8 cellular contexts compared by ENCODE assay signal in the genomic region with DNA sequence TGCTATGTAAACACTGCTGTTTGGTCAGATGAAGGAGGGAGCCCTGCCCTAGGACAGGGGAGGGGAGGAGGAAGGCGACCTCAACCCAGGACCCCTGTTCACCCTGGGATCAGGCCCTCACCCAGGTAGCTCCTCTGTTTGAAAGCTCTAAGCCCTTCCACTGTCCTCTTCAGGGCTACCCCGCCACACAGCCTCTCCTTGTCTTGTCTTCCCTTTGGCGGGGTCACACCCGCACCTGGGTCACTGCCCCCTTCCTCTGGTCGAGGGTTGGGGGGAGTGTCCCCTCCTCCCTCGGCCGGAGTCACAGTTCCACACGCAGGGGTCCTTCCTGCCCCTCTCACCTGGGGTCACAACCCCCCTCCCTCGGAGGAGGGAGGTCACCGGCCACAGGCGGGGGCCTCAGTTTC. TPM values are rescaled to one million over a fixed set of nuclear protein-coding genes. Genes with fewer than 3 reads are reported as not detected.
DNase-seq lines count a peak whose midpoint lies in the region; ATAC-seq and TF ChIP-seq lines count a peak whose summit lies in the region.

No MANE protein-coding gene starts in this region.

- in situ Hi-C loops in gastrocnemius medialis (cut with MboI; ENCODE audit: low sequenced_read_pairs in 4 of 4) (no loop called here), GM13976 (cut with MboI; ENCODE audit: low sequenced_read_pairs, unreplicated experiment) (no loop called here)

- H3K9me3 ChIP-seq in gastrocnemius medialis, result no peaks in the 10 kb centered on the region

- peak overlapping the region; percentile 85 to 96 for H3K4me3 ChIP-seq in foreskin fibroblast (ENCODE audit: low read depth in 1 of 2, low read length in 2 of 2)
- peak overlapping the region; percentile 80 to 97 (median 84) for H3K4me3 ChIP-seq in gastrocnemius medialis

- peak overlapping the region; percentile 81 for H3K4me3 Mint-ChIP-seq in activated CD4-positive, alpha-beta T cell treated with anti-CD3 and anti-CD28 coated beads, Interleukin-2, amount 10 ng/mL, durations not matched to agents 7 days and 5 days

- peak overlapping the region; percentile 89 for H3K27ac Mint-ChIP-seq in activated CD4-positive, alpha-beta T cell treated with anti-CD3 and anti-CD28 coated beads, Interleukin-2, amount 10 ng/mL, durations not matched to agents 7 days and 5 days

- no peak for DNase-seq in activated CD4-positive, alpha-beta T cell treated with anti-CD3 and anti-CD28 coated beads, Interleukin-2, amount 10 ng/mL, durations not matched to agents 7 days and 5 days
- no peak for DNase-seq in activated CD4-positive, alpha-beta T cell treated with anti-CD3 and anti-CD28 coated beads for 48 hours
- DNase-seq in foreskin fibroblast, result no peak
- no peak for DNase-seq in gastrocnemius medialis
- DNase-seq in GM13976 (ENCODE audit: low spot score), result no peak
- no peak for DNase-seq in ecto neural progenitor cell (ENCODE audit: low spot score)

- no peaks in the 10 kb centered on the region for H3K9me3 Mint-ChIP-seq in activated CD4-positive, alpha-beta T cell treated with anti-CD3 and anti-CD28 coated beads, Interleukin-2, amount 10 ng/mL, durations not matched to agents 7 days and 5 days

- no peaks in the 10 kb centered on the region for H3K27me3 Mint-ChIP-seq in activated CD4-positive, alpha-beta T cell treated with anti-CD3 and anti-CD28 coated beads, Interleukin-2, amount 10 ng/mL, durations not matched to agents 7 days and 5 days

- CTCF ChIA-PET in activated CD4-positive, alpha-beta T cell treated with anti-CD3 and anti-CD28 coated beads, Interleukin-2, amount 10 ng/mL, durations not matched to agents 7 days and 5 days (lab: Charles Lee), result interaction anchor here (0.6 to 2.9 kb wide), 3 partner anchors 11 to 163 kb away, joined by 3 to 14 read pairs (median 4); a partner anchor contains a TSS

- POLR2A ChIA-PET in activated CD4-positive, alpha-beta T cell treated with anti-CD3 and anti-CD28 coated beads, Interleukin-2, amount 10 ng/mL, durations not matched to agents 7 days and 5 days (lab: Charles Lee), result no interaction called here

- intact Hi-C loops in gastrocnemius medialis (cut with DNase I; ENCODE audit: low total_unique reads), result no loop called here

- TF ChIP-seq POLR2A in gastrocnemius medialis (IDR thresholded peaks at IDR 0.05), result no peak

- peak overlapping the region; percentile 81 to 89 (median 86) for H3K27ac ChIP-seq in gastrocnemius medialis

- no peaks in the 10 kb centered on the region for H3K27me3 ChIP-seq in gastrocnemius medialis

- peaks cover 30% of the 10 kb centered on the region for H3K4me1 Mint-ChIP-seq in activated CD4-positive, alpha-beta T cell treated with anti-CD3 and anti-CD28 coated beads, Interleukin-2, amount 10 ng/mL, durations not matched to agents 7 days and 5 days

- H3K4me1 ChIP-seq in gastrocnemius medialis, result peaks cover 16 to 25% of the 10 kb centered on the region in 2 donors

- H3K36me3 ChIP-seq in gastrocnemius medialis, result peaks cover 0 to 5% of the 10 kb centered on the region in 2 donors

- ATAC-seq in SK-N-SH treated with all-trans-retinoic acid at 6 μM for 48 hours (peak; percentile 11; the same call in 2 of the 3 replicates), gastrocnemius medialis (peak; percentile 7 to 24), GM21723 (IDR thresholded peaks at IDR 0.05; ENCODE audit: unreplicated experiment) (no peak)

- TF ChIP-seq CTCF in foreskin fibroblast (IDR thresholded peaks at IDR 0.05; ENCODE audit: low read depth, low read length) (no peak), gastrocnemius medialis (IDR thresholded peaks at IDR 0.05 in 4 of 5, conservative IDR thresholded peaks at IDR 0.05 in 1 of 5) (no peak), GM13976 (IDR thresholded peaks at IDR 0.05; ENCODE audit: borderline replicate concordance, control extremely low read depth, extremely low read depth, insufficient read depth, missing control alignments) (no peak)

- peaks cover 7% of the 10 kb centered on the region for H3K36me3 Mint-ChIP-seq in activated CD4-positive, alpha-beta T cell treated with anti-CD3 and anti-CD28 coated beads, Interleukin-2, amount 10 ng/mL, durations not matched to agents 7 days and 5 days (ENCODE audit: low read depth)

TF ChIP-seq in SK-N-SH treated with all-trans-retinoic acid at 6 μM for 48 hours, 23 proteins besides CTCF, POLR2A, EP300 and RAD21 (continues in another document):
- TF ChIP-seq, protein P1, sequence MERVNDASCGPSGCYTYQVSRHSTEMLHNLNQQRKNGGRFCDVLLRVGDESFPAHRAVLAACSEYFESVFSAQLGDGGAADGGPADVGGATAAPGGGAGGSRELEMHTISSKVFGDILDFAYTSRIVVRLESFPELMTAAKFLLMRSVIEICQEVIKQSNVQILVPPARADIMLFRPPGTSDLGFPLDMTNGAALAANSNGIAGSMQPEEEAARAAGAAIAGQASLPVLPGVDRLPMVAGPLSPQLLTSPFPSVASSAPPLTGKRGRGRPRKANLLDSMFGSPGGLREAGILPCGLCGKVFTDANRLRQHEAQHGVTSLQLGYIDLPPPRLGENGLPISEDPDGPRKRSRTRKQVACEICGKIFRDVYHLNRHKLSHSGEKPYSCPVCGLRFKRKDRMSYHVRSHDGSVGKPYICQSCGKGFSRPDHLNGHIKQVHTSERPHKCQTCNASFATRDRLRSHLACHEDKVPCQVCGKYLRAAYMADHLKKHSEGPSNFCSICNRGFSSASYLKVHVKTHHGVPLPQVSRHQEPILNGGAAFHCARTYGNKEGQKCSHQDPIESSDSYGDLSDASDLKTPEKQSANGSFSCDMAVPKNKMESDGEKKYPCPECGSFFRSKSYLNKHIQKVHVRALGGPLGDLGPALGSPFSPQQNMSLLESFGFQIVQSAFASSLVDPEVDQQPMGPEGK (CRISPR knock-in tag; IDR thresholded peaks at IDR 0.05; ENCODE audit: borderline replicate concordance), result no peak
- TF ChIP-seq BACH2 (CRISPR knock-in tag; IDR thresholded peaks at IDR 0.05; ENCODE audit: borderline replicate concordance), result no peak
- TF ChIP-seq, protein P2, sequence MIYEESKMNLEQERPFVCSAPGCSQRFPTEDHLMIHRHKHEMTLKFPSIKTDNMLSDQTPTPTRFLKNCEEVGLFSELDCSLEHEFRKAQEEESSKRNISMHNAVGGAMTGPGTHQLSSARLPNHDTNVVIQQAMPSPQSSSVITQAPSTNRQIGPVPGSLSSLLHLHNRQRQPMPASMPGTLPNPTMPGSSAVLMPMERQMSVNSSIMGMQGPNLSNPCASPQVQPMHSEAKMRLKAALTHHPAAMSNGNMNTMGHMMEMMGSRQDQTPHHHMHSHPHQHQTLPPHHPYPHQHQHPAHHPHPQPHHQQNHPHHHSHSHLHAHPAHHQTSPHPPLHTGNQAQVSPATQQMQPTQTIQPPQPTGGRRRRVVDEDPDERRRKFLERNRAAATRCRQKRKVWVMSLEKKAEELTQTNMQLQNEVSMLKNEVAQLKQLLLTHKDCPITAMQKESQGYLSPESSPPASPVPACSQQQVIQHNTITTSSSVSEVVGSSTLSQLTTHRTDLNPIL (CRISPR knock-in tag; IDR thresholded peaks at IDR 0.05; ENCODE audit: low read depth), result no peak
- TF ChIP-seq, protein P3, sequence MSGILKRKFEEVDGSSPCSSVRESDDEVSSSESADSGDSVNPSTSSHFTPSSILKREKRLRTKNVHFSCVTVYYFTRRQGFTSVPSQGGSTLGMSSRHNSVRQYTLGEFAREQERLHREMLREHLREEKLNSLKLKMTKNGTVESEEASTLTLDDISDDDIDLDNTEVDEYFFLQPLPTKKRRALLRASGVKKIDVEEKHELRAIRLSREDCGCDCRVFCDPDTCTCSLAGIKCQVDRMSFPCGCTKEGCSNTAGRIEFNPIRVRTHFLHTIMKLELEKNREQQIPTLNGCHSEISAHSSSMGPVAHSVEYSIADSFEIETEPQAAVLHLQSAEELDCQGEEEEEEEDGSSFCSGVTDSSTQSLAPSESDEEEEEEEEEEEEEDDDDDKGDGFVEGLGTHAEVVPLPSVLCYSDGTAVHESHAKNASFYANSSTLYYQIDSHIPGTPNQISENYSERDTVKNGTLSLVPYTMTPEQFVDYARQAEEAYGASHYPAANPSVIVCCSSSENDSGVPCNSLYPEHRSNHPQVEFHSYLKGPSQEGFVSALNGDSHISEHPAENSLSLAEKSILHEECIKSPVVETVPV (CRISPR knock-in tag; IDR thresholded peaks at IDR 0.05), result no peak
- TF ChIP-seq ESRRG (CRISPR knock-in tag; IDR thresholded peaks at IDR 0.05), result no peak
- TF ChIP-seq PPARA (CRISPR knock-in tag; IDR thresholded peaks at IDR 0.05; ENCODE audit: borderline replicate concordance), result no peak
- no peak for TF ChIP-seq ARNTL (CRISPR knock-in tag; IDR thresholded peaks at IDR 0.05; ENCODE audit: borderline replicate concordance, low read depth)
- no peak for TF ChIP-seq RARB (CRISPR knock-in tag; IDR thresholded peaks at IDR 0.05)
- no peak for TF ChIP-seq ISL1 (CRISPR knock-in tag; IDR thresholded peaks at IDR 0.05)

RNA-seq across cellular contexts. Expression of a gene that starts 0.5 kb away (rescaled TPM):
- 10 to 100 TPM; 34.2 to 40.5 TPM for total RNA-seq in activated CD4-positive, alpha-beta T cell treated with anti-CD3 and anti-CD28 coated beads, Interleukin-2, amount 10 ng/mL, durations not matched to agents 7 days and 5 days
- total RNA-seq in gastrocnemius medialis, result 10 to 100 TPM; 58.2 to 87.9 (median 79.8) TPM

RNA-seq across cellular contexts. Expression of a gene that starts 12.0 kb away (rescaled TPM):
- total RNA-seq in activated CD4-positive, alpha-beta T cell treated with anti-CD3 and anti-CD28 coated beads, Interleukin-2, amount 10 ng/mL, durations not matched to agents 7 days and 5 days, result 100 to 1,000 TPM; 102 to 105 TPM
- 100 to 1,000 TPM; 106 to 185 (median 136) TPM for total RNA-seq in gastrocnemius medialis

RNA-seq across cellular contexts. Expression of a gene that starts 13.8 kb away (rescaled TPM):
- total RNA-seq in activated CD4-positive, alpha-beta T cell treated with anti-CD3 and anti-CD28 coated beads, Interleukin-2, amount 10 ng/mL, durations not matched to agents 7 days and 5 days, result 10 to 100 TPM; 17.2 to 20.3 TPM
- total RNA-seq in gastrocnemius medialis, result 10 to 100 TPM; 25.0 to 35.6 (median 30.4) TPM

RNA-seq across cellular contexts. Expression of a gene that starts 13.9 kb away (rescaled TPM):
- total RNA-seq in activated CD4-positive, alpha-beta T cell treated with anti-CD3 and anti-CD28 coated beads, Interleukin-2, amount 10 ng/mL, durations not matched to agents 7 days and 5 days, result 100 to 1,000 TPM; 105 to 110 TPM
- total RNA-seq in gastrocnemius medialis, result 100 to 1,000 TPM; 143 to 240 (median 194) TPM

RNA-seq across cellular contexts. Expression of a gene that starts 21.5 kb away (rescaled TPM):
- under 1 TPM in 1 of 2 experiments, not detected in 1; 0.25 TPM for total RNA-seq in activated CD4-positive, alpha-beta T cell treated with anti-CD3 and anti-CD28 coated beads, Interleukin-2, amount 10 ng/mL, durations not matched to agents 7 days and 5 days
- total RNA-seq in gastrocnemius medialis, result not detected
